Comparison of ENCODE assay signal across 8 cellular contexts in genomic region chr2:134245340-134245984, GRCh38. TPM values are rescaled to one million over a fixed set of nuclear protein-coding genes. Genes with fewer than 3 reads are reported as not detected.
DNase-seq lines count a peak whose midpoint lies in the region; ATAC-seq and TF ChIP-seq lines count a peak whose summit lies in the region.

No MANE protein-coding gene starts in this region.

- peak; percentile 82 for TF ChIP-seq CTCF in AG09309 (IDR thresholded peaks at IDR 0.05; ENCODE audit: control insufficient read depth, insufficient read depth, low read depth, low read length, missing control alignments)
- TF ChIP-seq CTCF in colonic mucosa (IDR thresholded peaks at IDR 0.05) = peak; percentile 65
- TF ChIP-seq CTCF in lower leg skin (IDR thresholded peaks at IDR 0.05) = no peak

- no peak overlapping the region for H3K27ac ChIP-seq in colonic mucosa

- CTCF ChIA-PET in activated CD4-positive, alpha-beta T cell treated with anti-CD3 and anti-CD28 coated beads, Interleukin-2, amount 10 ng/mL, durations not matched to agents 7 days and 5 days (lab: Charles Lee) = interaction anchor here (0.7 to 2.3 kb wide), 12 partner anchors 9 to 166 kb away, joined by 3 to 10 read pairs (median 5); partner anchors contain the start of gene MGAT5

- no peak for TF ChIP-seq POLR2A in lower leg skin (IDR thresholded peaks at IDR 0.05)

- H3K27me3 Mint-ChIP-seq in activated CD4-positive, alpha-beta T cell treated with anti-CD3 and anti-CD28 coated beads, Interleukin-2, amount 10 ng/mL, durations not matched to agents 7 days and 5 days = no peaks in the 10 kb centered on the region

- peaks cover 9% of the 10 kb centered on the region; the same call in 1 of the 2 replicates for H3K4me1 ChIP-seq in HAP-1
- H3K4me1 ChIP-seq in colonic mucosa = no peaks in the 10 kb centered on the region

- DNase-seq in AG09309 (ENCODE audit: low read depth) = no peak
- DNase-seq in HAP-1 (ENCODE audit: low spot score in 2 of 2) = peak; percentile 38 to 87
- peak; percentile 54 for DNase-seq in NCI-H510A treated with DMSO at 0.1 percent for 48 hours (lab: John Stamatoyannopoulos, UW)
- peak; percentile 85 for DNase-seq in activated CD4-positive, alpha-beta T cell treated with anti-CD3 and anti-CD28 coated beads, Interleukin-2, amount 10 ng/mL, durations not matched to agents 7 days and 5 days
- DNase-seq in colonic mucosa = peak; percentile 89
- peak; percentile 75 to 93 for DNase-seq in lower leg skin (ENCODE audit: low spot score in 2 of 2)
- DNase-seq in stimulated activated CD8-positive, alpha-beta memory T cell treated with anti-CD3 and anti-CD28 coated beads, Interleukin-12 subunit alpha, Interleukin-12 subunit beta, amount 100 ng/mL, for 1 hour (ENCODE audit: low read depth) = peak; percentile 73

- H3K4me3 ChIP-seq in AG09309 (ENCODE audit: control insufficient read depth, low read depth, low read length) = no peak overlapping the region
- H3K4me3 ChIP-seq in HAP-1 = no peak overlapping the region
- no peak overlapping the region for H3K4me3 ChIP-seq in colonic mucosa
- no peak overlapping the region for H3K4me3 ChIP-seq in lower leg skin (ENCODE audit: low read depth, poor library complexity, severe bottlenecking)

- POLR2A ChIA-PET in activated CD4-positive, alpha-beta T cell treated with anti-CD3 and anti-CD28 coated beads, Interleukin-2, amount 10 ng/mL, durations not matched to agents 7 days and 5 days (lab: Charles Lee) = no interaction called here

- H3K9me3 Mint-ChIP-seq in activated CD4-positive, alpha-beta T cell treated with anti-CD3 and anti-CD28 coated beads, Interleukin-2, amount 10 ng/mL, durations not matched to agents 7 days and 5 days = no peaks in the 10 kb centered on the region

- peaks cover 17% of the 10 kb centered on the region for H3K36me3 Mint-ChIP-seq in activated CD4-positive, alpha-beta T cell treated with anti-CD3 and anti-CD28 coated beads, Interleukin-2, amount 10 ng/mL, durations not matched to agents 7 days and 5 days (ENCODE audit: low read depth)

- H3K4me3 Mint-ChIP-seq in activated CD4-positive, alpha-beta T cell treated with anti-CD3 and anti-CD28 coated beads, Interleukin-2, amount 10 ng/mL, durations not matched to agents 7 days and 5 days = no peak overlapping the region

- H3K9me3 ChIP-seq in HAP-1 (no peaks in the 10 kb centered on the region), colonic mucosa (no peaks in the 10 kb centered on the region)

- H3K9ac ChIP-seq in colonic mucosa (ENCODE audit: low read depth in 2 of 2, low read length in 2 of 2) = no peak overlapping the region

- H3K27me3 ChIP-seq in HAP-1 (ENCODE audit: low read depth) = no peaks in the 10 kb centered on the region
- no peaks in the 10 kb centered on the region for H3K27me3 ChIP-seq in colonic mucosa

- peaks cover 70% of the 10 kb centered on the region for H3K4me1 Mint-ChIP-seq in activated CD4-positive, alpha-beta T cell treated with anti-CD3 and anti-CD28 coated beads, Interleukin-2, amount 10 ng/mL, durations not matched to agents 7 days and 5 days

- H3K27ac Mint-ChIP-seq in activated CD4-positive, alpha-beta T cell treated with anti-CD3 and anti-CD28 coated beads, Interleukin-2, amount 10 ng/mL, durations not matched to agents 7 days and 5 days = peak overlapping the region; percentile 33

- H3K36me3 ChIP-seq in HAP-1 (replicated peaks) (no peaks in the 10 kb centered on the region; the same call in 1 of the 2 replicates), colonic mucosa (no peaks in the 10 kb centered on the region)

- in situ Hi-C loops in HAP-1 (cut with MboI; ENCODE audit: low sequenced_read_pairs) = no loop called here

- WGBS in lower leg skin, 2 donors = 22 to 31% methylated on average over 2 of the region's 2 CpGs

- intact Hi-C loops in colonic mucosa (cut with DNase I) = loop anchor here (5.0 to 10.0 kb wide), 2 partner anchors 128 to 159 kb away; no protein-coding TSS in a partner anchor
- intact Hi-C loops in lower leg skin (cut with DNase I; ENCODE audit: low total_unique reads) = loop anchor here (10.0 kb wide), 1 partner anchor 131 kb away; no protein-coding TSS in a partner anchor

- no peak for ATAC-seq in HG03175 (IDR thresholded peaks at IDR 0.05; ENCODE audit: unreplicated experiment)

RNA-seq across cellular contexts. Expression of gene MGAT5, which starts 8.4 kb away (rescaled TPM):
- total RNA-seq in activated CD4-positive, alpha-beta T cell treated with anti-CD3 and anti-CD28 coated beads, Interleukin-2, amount 10 ng/mL, durations not matched to agents 7 days and 5 days = 10 to 100 TPM; 48.2 to 56.7 TPM
- total RNA-seq in colonic mucosa (10 to 100 TPM; 61.7 to 63.2 TPM), lower leg skin (10 to 100 TPM; 16.3 to 37.8 (median 32.5) TPM)

Comparison
In these comparisons a context has a peak if more than half of its experiments do, and no peak if none do; other contexts are left out.
1. CTCF ChIP-seq: peak in AG09309 (single experiment) and colonic mucosa (single experiment); none in lower leg skin (0 of 3).